ENCODE assay signal across 8 cellular contexts in genomic region chr2:32011566-32011960, GRCh38. TPM values are rescaled to one million over a fixed set of nuclear protein-coding genes. Genes with fewer than 3 reads are reported as not detected.
DNase-seq lines count a peak whose midpoint lies in the region; ATAC-seq and TF ChIP-seq lines count a peak whose summit lies in the region.

No MANE protein-coding gene starts in this region.

- H3K4me1 ChIP-seq in body of pancreas (peaks cover 24% of the 10 kb centered on the region), muscle layer of colon (ENCODE audit: insufficient read depth, low read length) (peaks cover 8% of the 10 kb centered on the region)

- H3K9me3 ChIP-seq in body of pancreas (no peaks in the 10 kb centered on the region), muscle layer of colon (ENCODE audit: low read length) (no peaks in the 10 kb centered on the region)

- TF ChIP-seq POLR2A in body of pancreas (IDR thresholded peaks at IDR 0.05) = no peak

- no peak for TF ChIP-seq CTCF in AG10803 (conservative IDR thresholded peaks at IDR 0.05; ENCODE audit: low read length)
- TF ChIP-seq CTCF in body of pancreas (IDR thresholded peaks at IDR 0.05) = no peak

- DNase-seq in AG10803 (ENCODE audit: low read depth) (no peak), body of pancreas (no peak), NCI-H226 (no peak), kidney tubule cell (ENCODE audit: low spot score) (no peak)
- no peak for DNase-seq in Jurkat, Clone E6-1 (ENCODE audit: low read depth, low spot score)
- DNase-seq in activated CD8-positive, alpha-beta memory T cell treated with anti-CD3 and anti-CD28 coated beads, Interleukin-2, amount 50 U/mL, for 48 hours = no peak

- H3K36me3 ChIP-seq in body of pancreas (replicated peaks in 1 of 2; ENCODE audit: insufficient read depth in 1 of 2, low read depth in 2 of 2) (no peaks in the 10 kb centered on the region), muscle layer of colon (ENCODE audit: insufficient read depth, low read length) (no peaks in the 10 kb centered on the region)

- no peak overlapping the region for H3K9ac ChIP-seq in muscle layer of colon (ENCODE audit: low read length)

- 84 to 94% methylated on average over 4 of the region's 4 CpGs for WGBS in body of pancreas, 2 donors

- ATAC-seq in body of pancreas = no peak
- no peak for ATAC-seq in GM21528 (IDR thresholded peaks at IDR 0.05; ENCODE audit: low FRiP score, unreplicated experiment)

- H3K4me3 ChIP-seq in AG10803 (ENCODE audit: low read length) (peak overlapping the region; percentile 85), body of pancreas (peak overlapping the region in 1 of 2 donors; percentile 46), muscle layer of colon (ENCODE audit: low read depth in 1 of 2, low read length in 2 of 2) (peak overlapping the region; percentile 74 to 86)
- H3K4me3 ChIP-seq in Jurkat, Clone E6-1 (ENCODE audit: low read length) = peak overlapping the region; percentile 58

- no peaks in the 10 kb centered on the region for H3K27me3 ChIP-seq in body of pancreas
- no peaks in the 10 kb centered on the region for H3K27me3 ChIP-seq in muscle layer of colon (ENCODE audit: control insufficient read depth in 1 of 2, insufficient read depth in 2 of 2, low read length in 2 of 2)

- peak overlapping the region; percentile 87 to 90 (median 89) for H3K27ac ChIP-seq in body of pancreas
- H3K27ac ChIP-seq in muscle layer of colon (ENCODE audit: low read depth, low read length) = peak overlapping the region; percentile 83

- intact Hi-C loops in body of pancreas (cut with DNase I) = no loop called here

RNA-seq across cellular contexts. Expression of gene MEMO1, which starts 0.8 kb away (rescaled TPM):
- polyA plus RNA-seq in Jurkat, Clone E6-1 (2012; ENCODE audit: insufficient read depth, insufficient read length) = 24.6 TPM
- total RNA-seq in body of pancreas = 10 to 100 TPM in 1 of 2 donors, 1 to 10 TPM in 1; 5.6 to 13.2 TPM

RNA-seq across cellular contexts. Expression of gene DPY30, which starts 28.0 kb away (rescaled TPM):
- polyA plus RNA-seq in Jurkat, Clone E6-1 (2012; ENCODE audit: insufficient read depth, insufficient read length) = 59.6 TPM
- total RNA-seq in body of pancreas = 10 to 100 TPM; 24.7 to 43.3 TPM

RNA-seq across cellular contexts. Expression of gene SPAST, which starts 51.8 kb away (rescaled TPM):
- 9.6 TPM for polyA plus RNA-seq in Jurkat, Clone E6-1 (2012; ENCODE audit: insufficient read depth, insufficient read length)
- 10 to 100 TPM; 10.6 to 23.7 TPM for total RNA-seq in body of pancreas
